In genomic region chr6:105424177-105424783, GRCh38 we compare ENCODE assay signal across 8 cellular contexts. TPM values are rescaled to one million over a fixed set of nuclear protein-coding genes. Genes with fewer than 3 reads are reported as not detected.
DNase-seq lines count a peak whose midpoint lies in the region; ATAC-seq and TF ChIP-seq lines count a peak whose summit lies in the region.

No MANE protein-coding gene starts in this region.

- no peaks in the 10 kb centered on the region for H3K27me3 ChIP-seq in OCI-LY3 (ENCODE audit: low read depth, low read length)

- no peak overlapping the region for H3K4me3 ChIP-seq in OCI-LY3 (ENCODE audit: low read length)

- TF ChIP-seq CTCF in OCI-LY3 (IDR thresholded peaks at IDR 0.05; ENCODE audit: low read depth, low read length) = peak; percentile 72

- H4K20me1 ChIP-seq in OCI-LY3 (ENCODE audit: insufficient read depth, low read length) = no peaks in the 10 kb centered on the region

- H3K4me2 ChIP-seq in OCI-LY3 (ENCODE audit: low read length) = peak overlapping the region; percentile 32

- DNase-seq in NCI-H510A treated with DMSO at 0.1 percent for 48 hours (lab: John Stamatoyannopoulos, UW) (peak; percentile 35), NCI-H510A (lab: John Stamatoyannopoulos, UW) (no peak), activated T-cell treated with anti-CD3 and anti-CD28 coated beads for 24 hours (ENCODE audit: low read depth) (peak; percentile 53), fibroblast of peridontal ligament (ENCODE audit: extremely low read depth) (peak; percentile 76), pons (ENCODE audit: low spot score) (peak; percentile 58), occipital lobe (lab: John Stamatoyannopoulos, UW) (no peak)

- no peaks in the 10 kb centered on the region for H3K79me2 ChIP-seq in OCI-LY3 (ENCODE audit: low read length)

- peak overlapping the region; percentile 74; the same call in 1 of the 2 replicates for H2AFZ ChIP-seq in OCI-LY3 (ENCODE audit: low read depth, low read length)

- H3K27ac ChIP-seq in OCI-LY3 (ENCODE audit: low read length) = no peak overlapping the region

- H3K9ac ChIP-seq in OCI-LY3 (ENCODE audit: low read length) = no peak overlapping the region

- H3K4me1 ChIP-seq in OCI-LY3 (ENCODE audit: low read length) = peaks cover 7% of the 10 kb centered on the region; the same call in 1 of the 2 replicates

- no peaks in the 10 kb centered on the region for H3K9me3 ChIP-seq in OCI-LY3 (ENCODE audit: insufficient read depth, low read length)

- no peaks in the 10 kb centered on the region for H3K36me3 ChIP-seq in OCI-LY3 (replicated peaks; ENCODE audit: low read depth, low read length)

- peak; percentile 75 for ATAC-seq in HG03521 (IDR thresholded peaks at IDR 0.05; ENCODE audit: unreplicated experiment)

RNA-seq across cellular contexts. Expression of gene PREP, which starts 21.4 kb away (rescaled TPM):
- 25.7 TPM for total RNA-seq in occipital lobe

Comparison
In these comparisons a context has a peak if more than half of its experiments do, and no peak if none do; other contexts are left out.
1. DNase-seq: peak in NCI-H510A treated with DMSO at 0.1 percent for 48 hours (single experiment), activated T-cell treated with anti-CD3 and anti-CD28 coated beads for 24 hours (single experiment), fibroblast of peridontal ligament (single experiment) and pons (single experiment); none in NCI-H510A (single experiment) and occipital lobe (single experiment).